In the genomic region with DNA sequence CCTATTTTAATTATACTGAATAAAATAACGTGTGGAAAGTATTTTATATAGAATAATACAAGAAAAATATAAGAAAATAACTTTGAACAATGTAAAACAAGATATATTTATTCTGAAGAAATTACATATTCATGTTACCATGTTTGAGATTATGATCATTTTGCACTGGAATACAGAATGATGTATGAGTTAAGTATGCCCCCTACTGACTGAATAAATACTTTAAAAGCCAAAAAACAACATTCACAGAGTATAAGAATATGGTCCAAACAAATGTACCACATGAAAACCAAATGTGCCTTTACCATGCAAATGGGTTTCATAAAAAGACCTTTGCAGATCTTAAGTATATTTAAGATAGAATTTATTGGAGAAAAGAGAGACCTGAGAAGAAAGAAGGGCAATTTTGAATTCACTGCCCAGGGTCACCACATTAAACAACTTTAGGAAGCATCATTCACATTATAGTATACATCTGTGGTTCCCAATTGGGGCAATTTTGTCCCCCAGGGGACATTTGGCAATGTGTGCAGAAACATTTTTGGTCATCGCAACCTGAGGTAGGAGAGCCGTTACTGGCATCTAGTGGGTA, we compare ENCODE assay signal across 10 cellular contexts.
DNase-seq lines count a peak whose midpoint lies in the region; ATAC-seq and TF ChIP-seq lines count a peak whose summit lies in the region.
"Had no signal": no experiment of that assay in that cellular context is flagged by ENCODE, and none has a peak within 500 bp of the region (broad histone marks: within the 10 kb centered on the region; RNA-seq: fewer than 3 reads in every experiment).

No MANE protein-coding gene starts in this region.

- H3K4me2 ChIP-seq in Loucy (ENCODE audit: low read depth, low read length, poor library complexity, severe bottlenecking) = no peak overlapping the region

- no peaks in the 10 kb centered on the region for H3K27me3 ChIP-seq in Loucy (ENCODE audit: insufficient read depth, low read length, poor library complexity, severe bottlenecking)
- H3K27me3 ChIP-seq: neutrophil had no signal

- H3K27ac Mint-ChIP-seq in brain = no peak overlapping the region
- H3K27ac Mint-ChIP-seq in natural killer cell = no peak overlapping the region
- H3K27ac Mint-ChIP-seq: T-helper 1 cell treated with Interleukin-12 subunit alpha and Interleukin-12 subunit beta and Interleukin-4 antibody, amounts not matched to agents 30 μg/mL and 1 μg/mL, for 36 hours had no signal

- no peaks in the 10 kb centered on the region for H4K20me1 ChIP-seq in Loucy (ENCODE audit: insufficient read depth, low read length, poor library complexity, severe bottlenecking)

- H3K4me1 ChIP-seq in Loucy (ENCODE audit: insufficient read depth, low read length, poor library complexity, severe bottlenecking) = no peaks in the 10 kb centered on the region

- DNase-seq in NCI-H2196 (lab: John Stamatoyannopoulos, UW; ENCODE audit: unreplicated experiment) (peak; percentile 36), NCI-H2196 treated with DMSO at 0.1 percent for 48 hours (lab: John Stamatoyannopoulos, UW; ENCODE audit: unreplicated experiment) (no peak), natural killer cell (no peak), DMS153 treated with DMSO at 0.1 percent for 48 hours (lab: John Stamatoyannopoulos, UW; ENCODE audit: unreplicated experiment) (no peak), HuH-7.5 (ENCODE audit: low spot score) (no peak)
- no peak for DNase-seq in stimulated activated naive CD4-positive, alpha-beta T cell treated with Interleukin-2 at 50 U/mL for 16 hours (lab: John Stamatoyannopoulos, UW)

- no peaks in the 10 kb centered on the region for H3K9me2 ChIP-seq in Loucy (replicated peaks; ENCODE audit: low read depth, low read length)

- H3K4me3 Mint-ChIP-seq in brain (no peak overlapping the region), natural killer cell (no peak overlapping the region)
- H3K4me3 Mint-ChIP-seq: T-helper 1 cell treated with Interleukin-12 subunit alpha and Interleukin-12 subunit beta and Interleukin-4 antibody, amounts not matched to agents 30 μg/mL and 1 μg/mL, for 36 hours had no signal

- TF ChIP-seq CTCF in Loucy (conservative IDR thresholded peaks at IDR 0.05; ENCODE audit: low read length) = peak; percentile 67
- peak; percentile 43 to 65 for TF ChIP-seq CTCF in brain (conservative IDR thresholded peaks at IDR 0.05)
- peak; percentile 74 for TF ChIP-seq CTCF in natural killer cell (IDR thresholded peaks at IDR 0.05)

- ATAC-seq in natural killer cell = peak in 2 of 3 donors; percentile 38 to 53

- H3K36me3 Mint-ChIP-seq in brain (peaks cover 51% of the 10 kb centered on the region), natural killer cell (no peaks in the 10 kb centered on the region)

- no peak overlapping the region for H3K4me3 ChIP-seq in Loucy (ENCODE audit: low read length, poor library complexity, severe bottlenecking)

- no peaks in the 10 kb centered on the region for H3K27me3 Mint-ChIP-seq in brain
- peaks cover 0 to 3% of the 10 kb centered on the region in 2 donors for H3K27me3 Mint-ChIP-seq in natural killer cell (ENCODE audit: low read depth in 2 of 2)

- no peaks in the 10 kb centered on the region for H3K9me3 ChIP-seq in Loucy (ENCODE audit: insufficient read depth, low read depth, low read length)
- H3K9me3 ChIP-seq: neutrophil had no signal

- H3K36me3 ChIP-seq in Loucy (ENCODE audit: insufficient read depth, low read length) = no peaks in the 10 kb centered on the region

- no peak overlapping the region for H3K9ac ChIP-seq in Loucy (ENCODE audit: low read depth, low read length, poor library complexity, severe bottlenecking)

- no peak overlapping the region for H2AFZ ChIP-seq in Loucy (ENCODE audit: low read length)

- no peaks in the 10 kb centered on the region for H3K4me1 Mint-ChIP-seq in brain
- H3K4me1 Mint-ChIP-seq in natural killer cell = no peaks in the 10 kb centered on the region

- no peaks in the 10 kb centered on the region for H3K79me2 ChIP-seq in Loucy (ENCODE audit: insufficient read depth, low read length)

- no peaks in the 10 kb centered on the region for H3F3A ChIP-seq in Loucy (ENCODE audit: low read depth)

- intact Hi-C loops in natural killer cell (cut with micrococcal nuclease) = loop anchor here (1.0 to 10.0 kb wide), 4 partner anchors 313 to 1338 kb away; no protein-coding TSS in a partner anchor

- H3K9me3 Mint-ChIP-seq in brain (peaks cover 2 to 13% (median 5%) of the 10 kb centered on the region in 5 experiments), natural killer cell (no peaks in the 10 kb centered on the region)
